ENCODE assay signal across 1 cellular context in genomic region chr20:833450-834150, GRCh38.
TF ChIP-seq lines count a peak whose summit lies in the region.

FAM110A (plus strand) TSS chr20:833715; CDS start chr20:844805, 11,090 bp downstream.

TF ChIP-seq in GM12878, 131 proteins besides CTCF, POLR2A, EP300 and RAD21 (continued from another document and continues in another):
- TF ChIP-seq ZBTB11 (CRISPR knock-in tag; IDR thresholded peaks at IDR 0.05) (no peak), ZNF622 (IDR thresholded peaks at IDR 0.05) (no peak), TCF7 (IDR thresholded peaks at IDR 0.05; ENCODE audit: borderline replicate concordance) (no peak), REST (IDR thresholded peaks at IDR 0.05; ENCODE audit: low read depth, low read length) (no peak), CBFB (IDR thresholded peaks at IDR 0.05; ENCODE audit: low read depth) (peak; percentile 60; the same call in 1 of the 2 replicates), ZBED1 (IDR thresholded peaks at IDR 0.05; ENCODE audit: borderline replicate concordance) (no peak), USF1 (IDR thresholded peaks at IDR 0.05; ENCODE audit: borderline replicate concordance, extremely low read length, insufficient read depth, low read depth, low read length) (no peak), RAD51 (IDR thresholded peaks at IDR 0.05) (no peak), POLR2AphosphoS2 (IDR thresholded peaks at IDR 0.05; ENCODE audit: low read depth, low read length) (no peak), KAT2A (conservative IDR thresholded peaks at IDR 0.05; ENCODE audit: control insufficient read depth, low read depth, low read length) (no peak), BCLAF1 (IDR thresholded peaks at IDR 0.05) (peak; percentile 89), PRDM15 (CRISPR knock-in tag; IDR thresholded peaks at IDR 0.05) (no peak), IRF3 (IDR thresholded peaks at IDR 0.05) (peak; percentile 51; the same call in 1 of the 2 replicates), SMC3 (IDR thresholded peaks at IDR 0.05; ENCODE audit: borderline replicate concordance, low read length) (no peak), CREM (IDR thresholded peaks at IDR 0.05; ENCODE audit: low read depth) (peak; percentile 61; the same call in 1 of the 2 replicates), BHLHE40 (IDR thresholded peaks at IDR 0.05; ENCODE audit: borderline replicate concordance in 1 of 2, low read depth in 2 of 2, low read length in 1 of 2) (peak; percentile 95 to 96), RB1 (IDR thresholded peaks at IDR 0.05; ENCODE audit: borderline replicate concordance) (peak; percentile 64; the same call in 1 of the 2 replicates), IKZF1 (conservative IDR thresholded peaks at IDR 0.05) (peak; percentile 86), ZBTB40 (IDR thresholded peaks at IDR 0.05; ENCODE audit: borderline replicate concordance) (peak; percentile 67; the same call in 1 of the 2 replicates), RBBP5 (conservative IDR thresholded peaks at IDR 0.05) (no peak), ZNF217 (IDR thresholded peaks at IDR 0.05) (peak; percentile 38; the same call in 1 of the 2 replicates), CBX5 (IDR thresholded peaks at IDR 0.05; ENCODE audit: low read depth) (no peak), RUNX3 (IDR thresholded peaks at IDR 0.05; ENCODE audit: low read length) (peak; percentile 81), WRNIP1 (IDR thresholded peaks at IDR 0.05; ENCODE audit: borderline replicate concordance, low read depth, low read length) (no peak), ATF3 (IDR thresholded peaks at IDR 0.05; ENCODE audit: borderline replicate concordance, extremely low read depth, low read depth, low read length) (no peak), TCF12 (IDR thresholded peaks at IDR 0.05; ENCODE audit: low read depth, low read length) (0 out of 2 replicates have a peak, but pooled peaks have one; percentile 16), ZBTB33 (IDR thresholded peaks at IDR 0.05) (no peak), FOXM1 (IDR thresholded peaks at IDR 0.05; ENCODE audit: low read depth, low read length) (peak; percentile 90), RCOR1 (conservative IDR thresholded peaks at IDR 0.05; ENCODE audit: low read depth, low read length) (no peak)
- TF ChIP-seq, protein P1, sequence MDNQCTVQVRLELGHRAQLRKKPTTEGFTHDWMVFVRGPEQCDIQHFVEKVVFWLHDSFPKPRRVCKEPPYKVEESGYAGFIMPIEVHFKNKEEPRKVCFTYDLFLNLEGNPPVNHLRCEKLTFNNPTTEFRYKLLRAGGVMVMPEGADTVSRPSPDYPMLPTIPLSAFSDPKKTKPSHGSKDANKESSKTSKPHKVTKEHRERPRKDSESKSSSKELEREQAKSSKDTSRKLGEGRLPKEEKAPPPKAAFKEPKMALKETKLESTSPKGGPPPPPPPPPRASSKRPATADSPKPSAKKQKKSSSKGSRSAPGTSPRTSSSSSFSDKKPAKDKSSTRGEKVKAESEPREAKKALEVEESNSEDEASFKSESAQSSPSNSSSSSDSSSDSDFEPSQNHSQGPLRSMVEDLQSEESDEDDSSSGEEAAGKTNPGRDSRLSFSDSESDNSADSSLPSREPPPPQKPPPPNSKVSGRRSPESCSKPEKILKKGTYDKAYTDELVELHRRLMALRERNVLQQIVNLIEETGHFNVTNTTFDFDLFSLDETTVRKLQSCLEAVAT (IDR thresholded peaks at IDR 0.05): no peak
